Comparison of ENCODE assay signal across 1 cellular context in genomic region chr1:150213170-150214098, GRCh38.
A peak's percentile ranks its signal among the peaks of the same experiment; 100 is the strongest.
TF ChIP-seq lines count a peak whose summit lies in the region.

No MANE protein-coding gene starts in this region.

TF ChIP-seq in K562, 482 proteins besides CTCF, POLR2A, EP300 and RAD21:
- TF ChIP-seq CHAMP1 (IDR thresholded peaks at IDR 0.05) = 0 out of 2 replicates have a peak, but pooled peaks have one; percentile 21
- peak; percentile 83 for TF ChIP-seq ZBTB33 (CRISPR knock-in tag; IDR thresholded peaks at IDR 0.05)
- TF ChIP-seq RBM34 (IDR thresholded peaks at IDR 0.05; ENCODE audit: borderline replicate concordance, insufficient read depth, low read length) = no peak
